Comparison of ENCODE assay signal across 16 cellular contexts in the genomic region with DNA sequence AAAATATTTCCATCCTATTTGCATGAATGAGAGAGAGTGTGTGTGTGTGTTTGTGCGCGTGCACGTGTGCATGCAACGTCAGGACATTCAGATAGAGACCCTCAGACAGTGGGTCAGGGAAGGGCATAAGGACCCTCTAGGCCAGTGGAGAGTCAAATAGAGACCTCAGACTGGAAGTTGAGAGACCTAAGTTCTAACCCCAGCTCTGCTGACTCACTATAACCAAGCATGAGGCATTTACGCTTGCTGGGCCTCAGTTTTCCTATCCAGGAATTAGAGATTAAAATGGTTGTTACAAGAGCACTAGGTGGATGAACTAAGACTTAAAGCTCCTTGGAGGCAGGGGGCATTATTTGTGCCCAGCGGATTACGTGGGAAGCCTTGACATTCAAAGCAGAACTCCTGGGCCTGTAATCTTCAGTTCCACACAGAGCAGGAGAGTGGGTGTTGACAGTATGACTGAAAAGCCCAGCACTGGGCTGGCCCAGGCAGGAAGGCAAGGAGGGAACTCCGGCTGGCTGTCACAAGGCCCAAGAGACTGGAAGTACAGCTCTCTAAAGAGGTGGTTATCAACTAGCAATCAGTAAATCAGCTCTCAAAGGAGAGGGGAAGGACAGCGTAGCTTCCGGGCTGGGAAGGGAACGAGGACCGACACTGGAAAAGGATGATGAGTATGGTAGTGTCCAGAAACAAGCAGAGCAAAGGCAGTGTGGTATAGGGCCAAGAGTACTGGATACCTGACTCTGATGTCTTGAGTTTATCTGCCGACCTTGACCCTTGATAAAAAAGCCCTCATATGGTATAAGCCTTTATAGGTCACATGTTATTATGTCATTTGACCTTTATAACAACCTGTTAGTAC. TPM values are rescaled to one million over a fixed set of nuclear protein-coding genes. Genes with fewer than 3 reads are reported as not detected.
DNase-seq lines count a peak whose midpoint lies in the region; ATAC-seq and TF ChIP-seq lines count a peak whose summit lies in the region.
"Had no signal": no experiment of that assay in that cellular context is flagged by ENCODE, and none has a peak within 500 bp of the region (broad histone marks: within the 10 kb centered on the region; RNA-seq: fewer than 3 reads in every experiment).

No MANE protein-coding gene starts in this region.

- H3K27me3 Mint-ChIP-seq in chondrocyte (ENCODE audit: low read depth), result no peaks in the 10 kb centered on the region

- ATAC-seq in lower lobe of right lung (peak; percentile 69 to 70), GM21717 (IDR thresholded peaks at IDR 0.05; ENCODE audit: unreplicated experiment) (no peak)
- ATAC-seq: esophagus mucosa, GM23338 had no signal

- intact Hi-C loops in lower lobe of right lung (cut with DNase I) (no loop called here), ovary (cut with DNase I) (no loop called here)

- no peak for TF ChIP-seq EP300 in ovary (IDR thresholded peaks at IDR 0.05)

- peaks cover 67% of the 10 kb centered on the region for H3K4me1 ChIP-seq in lower lobe of right lung
- H3K4me1 ChIP-seq in ovary (ENCODE audit: insufficient read depth), result peaks cover 8% of the 10 kb centered on the region

- peaks cover 11% of the 10 kb centered on the region for H3K4me1 Mint-ChIP-seq in chondrocyte (ENCODE audit: low read depth)

- no peak overlapping the region for H3K27ac Mint-ChIP-seq in chondrocyte (ENCODE audit: unreplicated experiment)
- H3K27ac Mint-ChIP-seq: GM23338 had no signal

- TF ChIP-seq CTCF in lower lobe of right lung (IDR thresholded peaks at IDR 0.05), result no peak
- no peak for TF ChIP-seq CTCF in ovary (IDR thresholded peaks at IDR 0.05)
- no peak for TF ChIP-seq CTCF in chondrocyte (IDR thresholded peaks at IDR 0.05)

- H3K4me3 Mint-ChIP-seq in chondrocyte (ENCODE audit: unreplicated experiment), result no peak overlapping the region
- H3K4me3 Mint-ChIP-seq: GM23338 had no signal

- peaks cover 18% of the 10 kb centered on the region for H3K36me3 Mint-ChIP-seq in chondrocyte (ENCODE audit: low read depth)

- H3K36me3 ChIP-seq in lower lobe of right lung, result peaks cover 37% of the 10 kb centered on the region
- no peaks in the 10 kb centered on the region for H3K36me3 ChIP-seq in ovary

- H3K9me3 Mint-ChIP-seq in chondrocyte (ENCODE audit: low read depth), result no peaks in the 10 kb centered on the region
- H3K9me3 Mint-ChIP-seq: GM23338 had no signal

- no peaks in the 10 kb centered on the region for H3K27me3 ChIP-seq in lower lobe of right lung (ENCODE audit: low read depth)
- H3K27me3 ChIP-seq in ovary, result no peaks in the 10 kb centered on the region

- H3K27ac ChIP-seq in angular gyrus (ENCODE audit: low read depth, low read length) (peak overlapping the region; percentile 29), lower lobe of right lung (no peak overlapping the region), ovary (no peak overlapping the region)
- H3K27ac ChIP-seq: C4-2B, thoracic aorta had no signal

- WGBS in ovary, 3 donors, result 81 to 87% (median 84%) methylated on average over 12 to 13 of the region's 13 CpGs

- TF ChIP-seq POLR2A in ovary (IDR thresholded peaks at IDR 0.05), result no peak

- H3K9me3 ChIP-seq in lower lobe of right lung (no peaks in the 10 kb centered on the region), ovary (no peaks in the 10 kb centered on the region)
- H3K9me3 ChIP-seq: thoracic aorta had no signal

- H3K4me3 ChIP-seq in lower lobe of right lung (no peak overlapping the region), ovary (no peak overlapping the region)
- H3K4me3 ChIP-seq: GM23338, thoracic aorta had no signal

- DNase-seq in stimulated activated CD4-positive, alpha-beta T cell treated with anti-CD3 and anti-CD28 coated beads, Interleukin-15, amount 100 ng/mL, for 24 hours, result peak; percentile 50
- no peak for DNase-seq in stimulated activated CD4-positive, alpha-beta T cell treated with anti-CD3 and anti-CD28 coated beads, Interleukin-2, amount 100 ng/mL, for 24 hours
- DNase-seq in lower lobe of right lung (peak; percentile 74), NCI-H446 (lab: John Stamatoyannopoulos, UW) (no peak), ovary (no peak), chondrocyte (ENCODE audit: low spot score) (no peak)
- DNase-seq: activated effector memory CD4-positive, alpha-beta T cell treated with anti-CD3 and anti-CD28 coated beads, Interleukin-2, amount 50 U/mL, for 16 hours; NCI-H2029 treated with DMSO at 0.1 percent for 48 hours; SHP77 treated with DMSO at 0.1 percent for 48 hours; stimulated activated CD4-positive, alpha-beta T cell treated with anti-CD3 and anti-CD28 coated beads, Interleukin-12 subunit alpha, Interleukin-12 subunit beta, amount 100 ng/mL, for 4 hours had no signal

RNA-seq across cellular contexts. Expression of gene RHOG, which starts 9.2 kb away (rescaled TPM):
- 86.5 TPM for total RNA-seq in lower lobe of right lung
- total RNA-seq in ovary, result 10 to 100 TPM; 23.6 to 49.2 (median 39.6) TPM
- polyA plus RNA-seq in ovary, result 10 to 100 TPM; 23.3 to 41.0 TPM
- total RNA-seq in chondrocyte, result 36.8 to 44.8 TPM (median 38.9 TPM) in 3 replicates

RNA-seq across cellular contexts. Expression of gene PGAP2, which starts 23.2 kb away (rescaled TPM):
- total RNA-seq in lower lobe of right lung (23.8 TPM), ovary (10 to 100 TPM in 5 of 7 donors, 1 to 10 TPM in 2; 7.7 to 17.6 (median 10.9) TPM), chondrocyte (12.7 to 15.8 TPM (median 14.4 TPM) in 3 replicates)
- 10 to 100 TPM; 13.1 to 15.3 TPM for polyA plus RNA-seq in ovary

RNA-seq across cellular contexts. Expression of gene STIM1, which starts 23.9 kb away (rescaled TPM):
- total RNA-seq in lower lobe of right lung, result 59.5 TPM
- 10 to 100 TPM; 26.1 to 68.5 (median 58.7) TPM for total RNA-seq in ovary
- 10 to 100 TPM; 54.7 to 75.2 TPM for polyA plus RNA-seq in ovary
- total RNA-seq in chondrocyte, result 38.5 to 50.7 TPM (median 46.7 TPM) in 3 replicates

RNA-seq across cellular contexts. Expression of gene NUP98, which starts 34.3 kb away (rescaled TPM):
- total RNA-seq in lower lobe of right lung, result 62.3 TPM
- 100 to 1,000 TPM in 3 of 7 donors, 10 to 100 TPM in 4; 59.4 to 126 (median 94.5) TPM for total RNA-seq in ovary
- 10 to 100 TPM; 38.5 to 67.4 TPM for polyA plus RNA-seq in ovary
- total RNA-seq in chondrocyte, result 47.8 to 61.6 TPM (median 52.7 TPM) in 3 replicates

Comparison
In these comparisons a context has a peak if more than half of its experiments do, and no peak if none do; other contexts are left out.
1. DNase-seq: peak in stimulated activated CD4-positive, alpha-beta T cell treated with anti-CD3 and anti-CD28 coated beads, Interleukin-15, amount 100 ng/mL, for 24 hours (single experiment) and lower lobe of right lung (single experiment); none in stimulated activated CD4-positive, alpha-beta T cell treated with anti-CD3 and anti-CD28 coated beads, Interleukin-2, amount 100 ng/mL, for 24 hours (0 of 2), NCI-H446 (0 of 2), ovary (0 of 5) and chondrocyte (single experiment).